1 cellular context compared by ENCODE assay signal in the genomic region with DNA sequence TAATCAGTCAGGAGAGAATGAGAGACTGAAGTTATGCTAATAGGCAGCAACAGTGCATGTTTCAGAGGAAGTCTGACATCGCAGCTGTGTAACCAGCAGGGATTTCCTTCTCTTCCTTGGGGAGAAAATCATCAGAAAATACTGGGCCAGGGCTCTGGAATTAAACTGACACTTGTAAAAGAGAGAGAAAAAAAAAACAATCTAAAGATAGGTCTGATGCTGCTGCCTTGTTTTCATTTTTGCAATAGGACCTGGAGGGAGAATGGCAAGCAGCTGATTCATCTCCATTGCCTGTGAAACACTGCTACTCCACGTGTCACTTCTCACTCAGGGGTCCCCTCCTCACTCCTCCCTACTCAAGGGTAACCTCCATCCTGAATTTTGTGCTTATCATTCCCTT.
TF ChIP-seq lines count a peak whose summit lies in the region.

No MANE protein-coding gene starts in this region.

TF ChIP-seq in GM23338, 12 proteins besides CTCF, POLR2A, EP300 and RAD21:
- TF ChIP-seq ZNF114 (CRISPR knock-in tag; IDR thresholded peaks at IDR 0.05) (no peak), NANOG (IDR thresholded peaks at IDR 0.05; ENCODE audit: borderline replicate concordance) (no peak), EZH2phosphoT487 (IDR thresholded peaks at IDR 0.05; ENCODE audit: unreplicated experiment) (no peak), JUNB (IDR thresholded peaks at IDR 0.05; ENCODE audit: unreplicated experiment) (no peak), EZH2 (IDR thresholded peaks at IDR 0.05; ENCODE audit: low read depth, unreplicated experiment) (no peak), ETS1 (IDR thresholded peaks at IDR 0.05) (no peak), POLR2AphosphoS5 (IDR thresholded peaks at IDR 0.05; ENCODE audit: low read depth) (no peak)
- TF ChIP-seq, protein P1, sequence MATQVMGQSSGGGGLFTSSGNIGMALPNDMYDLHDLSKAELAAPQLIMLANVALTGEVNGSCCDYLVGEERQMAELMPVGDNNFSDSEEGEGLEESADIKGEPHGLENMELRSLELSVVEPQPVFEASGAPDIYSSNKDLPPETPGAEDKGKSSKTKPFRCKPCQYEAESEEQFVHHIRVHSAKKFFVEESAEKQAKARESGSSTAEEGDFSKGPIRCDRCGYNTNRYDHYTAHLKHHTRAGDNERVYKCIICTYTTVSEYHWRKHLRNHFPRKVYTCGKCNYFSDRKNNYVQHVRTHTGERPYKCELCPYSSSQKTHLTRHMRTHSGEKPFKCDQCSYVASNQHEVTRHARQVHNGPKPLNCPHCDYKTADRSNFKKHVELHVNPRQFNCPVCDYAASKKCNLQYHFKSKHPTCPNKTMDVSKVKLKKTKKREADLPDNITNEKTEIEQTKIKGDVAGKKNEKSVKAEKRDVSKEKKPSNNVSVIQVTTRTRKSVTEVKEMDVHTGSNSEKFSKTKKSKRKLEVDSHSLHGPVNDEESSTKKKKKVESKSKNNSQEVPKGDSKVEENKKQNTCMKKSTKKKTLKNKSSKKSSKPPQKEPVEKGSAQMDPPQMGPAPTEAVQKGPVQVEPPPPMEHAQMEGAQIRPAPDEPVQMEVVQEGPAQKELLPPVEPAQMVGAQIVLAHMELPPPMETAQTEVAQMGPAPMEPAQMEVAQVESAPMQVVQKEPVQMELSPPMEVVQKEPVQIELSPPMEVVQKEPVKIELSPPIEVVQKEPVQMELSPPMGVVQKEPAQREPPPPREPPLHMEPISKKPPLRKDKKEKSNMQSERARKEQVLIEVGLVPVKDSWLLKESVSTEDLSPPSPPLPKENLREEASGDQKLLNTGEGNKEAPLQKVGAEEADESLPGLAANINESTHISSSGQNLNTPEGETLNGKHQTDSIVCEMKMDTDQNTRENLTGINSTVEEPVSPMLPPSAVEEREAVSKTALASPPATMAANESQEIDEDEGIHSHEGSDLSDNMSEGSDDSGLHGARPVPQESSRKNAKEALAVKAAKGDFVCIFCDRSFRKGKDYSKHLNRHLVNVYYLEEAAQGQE (IDR thresholded peaks at IDR 0.05; ENCODE audit: unreplicated experiment), result no peak
